Comparison of ENCODE assay signal across 9 cellular contexts in the genomic region with DNA sequence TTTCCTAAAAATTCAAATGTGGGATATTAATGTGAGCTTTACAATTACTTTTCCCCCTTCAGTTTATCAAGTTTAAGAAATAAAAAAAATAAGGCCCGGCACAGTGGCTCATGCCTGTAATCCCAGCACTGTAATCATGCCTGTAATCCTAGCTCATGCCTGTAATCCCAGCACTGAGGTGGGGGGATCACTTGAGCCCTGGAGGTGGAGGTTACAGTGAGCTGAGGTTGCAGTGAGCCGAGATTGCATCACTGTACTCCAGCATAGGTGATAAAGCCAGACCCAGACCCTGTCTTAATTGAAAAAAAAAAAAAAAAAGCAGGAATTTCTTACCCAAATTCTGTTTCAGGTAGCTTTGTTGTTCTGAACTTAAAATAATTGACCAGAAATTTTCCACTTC.
"Had no signal": no experiment of that assay in that cellular context is flagged by ENCODE, and none has a peak within 500 bp of the region (broad histone marks: within the 10 kb centered on the region; RNA-seq: fewer than 3 reads in every experiment).

No MANE protein-coding gene starts in this region.

- H3K4me3 ChIP-seq: GM23248, HAP-1, K562 had no signal

- H3K27ac ChIP-seq: GM23248, HL-60 had no signal

- ATAC-seq: HCT116, K562 had no signal

- H3K4me1 ChIP-seq: HAP-1 had no signal

- H3K9ac ChIP-seq: GM23248 had no signal

- H2AFZ ChIP-seq: GM23248 had no signal

- H3K36me3 ChIP-seq: HAP-1 had no signal

- H3K9me3 ChIP-seq: HAP-1 had no signal

- DNase-seq: GM23248, H7, IMR-90, Kasumi-1, KG1 had no signal
